In genomic region chr15:77985931-77986480, GRCh38 we compare ENCODE assay signal across 22 cellular contexts.
DNase-seq lines count a peak whose midpoint lies in the region; ATAC-seq and TF ChIP-seq lines count a peak whose summit lies in the region.
"Had no signal": no experiment of that assay in that cellular context is flagged by ENCODE, and none has a peak within 500 bp of the region (broad histone marks: within the 10 kb centered on the region; RNA-seq: fewer than 3 reads in every experiment).

No MANE protein-coding gene starts in this region.

- H3K9ac ChIP-seq in endodermal cell (ENCODE audit: extremely low read depth, low read length, poor library complexity, severe bottlenecking), result no peak overlapping the region
- H3K9ac ChIP-seq: KMS-11 had no signal

- H3K4me1 Mint-ChIP-seq in endodermal cell, result no peaks in the 10 kb centered on the region

- ATAC-seq in HG03378 (IDR thresholded peaks at IDR 0.05; ENCODE audit: unreplicated experiment) (no peak), GM18873 (IDR thresholded peaks at IDR 0.05; ENCODE audit: low FRiP score, unreplicated experiment) (no peak)
- ATAC-seq: GM12878, HCT116 had no signal

- TF ChIP-seq CTCF in endodermal cell (conservative IDR thresholded peaks at IDR 0.05) (no peak), suprapubic skin (IDR thresholded peaks at IDR 0.05) (no peak)

- H3K36me3 ChIP-seq in endodermal cell (ENCODE audit: control insufficient read depth, insufficient read depth, low read length) (no peaks in the 10 kb centered on the region), suprapubic skin (no peaks in the 10 kb centered on the region)

- no peak overlapping the region for H3K27ac Mint-ChIP-seq in endodermal cell
- H3K27ac Mint-ChIP-seq: CD4-positive, alpha-beta T cell; IgD-negative memory B cell had no signal

- no peaks in the 10 kb centered on the region for H3K27me3 ChIP-seq in endodermal cell (ENCODE audit: control insufficient read depth, insufficient read depth, low read length, poor library complexity, severe bottlenecking)
- H3K27me3 ChIP-seq in suprapubic skin, result no peaks in the 10 kb centered on the region

- H3K27ac ChIP-seq in endodermal cell (ENCODE audit: low read depth, low read length) (no peak overlapping the region), suprapubic skin (no peak overlapping the region)
- H3K27ac ChIP-seq: KMS-11 had no signal

- intact Hi-C loops in posterior vena cava (cut with DNase I), result loop anchor here in 1 of 2 donors (1.0 kb wide), 1 partner anchor 100 kb away; no protein-coding TSS in a partner anchor

- TF ChIP-seq EP300 in suprapubic skin (IDR thresholded peaks at IDR 0.05), result no peak

- no peaks in the 10 kb centered on the region for H3K9me3 Mint-ChIP-seq in endodermal cell
- H3K9me3 Mint-ChIP-seq: CD4-positive, alpha-beta T cell; IgD-negative memory B cell had no signal

- H3K4me3 ChIP-seq in endodermal cell (ENCODE audit: low read length), result no peak overlapping the region
- no peak overlapping the region for H3K4me3 ChIP-seq in suprapubic skin
- H3K4me3 ChIP-seq: GM12878 had no signal

- WGBS in endodermal cell (ENCODE audit: insufficient coverage in 1 of 2, insufficient read length in 1 of 2), 2 experiments, result 76 to 83% methylated on average over 3 to 18 of the region's 18 CpGs
- 81% methylated on average over 10 of the region's 18 CpGs for WGBS in suprapubic skin

- H3K27me3 Mint-ChIP-seq in endodermal cell (ENCODE audit: insufficient read depth), result no peaks in the 10 kb centered on the region
- H3K27me3 Mint-ChIP-seq: CD4-positive, alpha-beta T cell had no signal

- H3K9me3 ChIP-seq in endodermal cell (ENCODE audit: control insufficient read depth, low read length), result no peaks in the 10 kb centered on the region
- no peaks in the 10 kb centered on the region for H3K9me3 ChIP-seq in suprapubic skin

- H3K4me1 ChIP-seq in endodermal cell (ENCODE audit: control insufficient read depth, insufficient read depth, low read length), result no peaks in the 10 kb centered on the region
- H3K4me1 ChIP-seq in suprapubic skin, result peaks cover 45% of the 10 kb centered on the region

- H3K4me3 Mint-ChIP-seq in endodermal cell, result no peak overlapping the region
- H3K4me3 Mint-ChIP-seq: CD4-positive, alpha-beta T cell; IgD-negative memory B cell had no signal

- DNase-seq in activated effector memory CD4-positive, alpha-beta T cell treated with anti-CD3 and anti-CD28 coated beads, Interleukin-2, amount 50 U/mL, for 16 hours, result peak; percentile 44
- DNase-seq in activated effector memory CD4-positive, alpha-beta T cell treated with Interleukin-2 at 50 U/mL for 16 hours, result no peak
- DNase-seq in endodermal cell (peak; percentile 42), posterior vena cava (ENCODE audit: low spot score) (peak; percentile 78), suprapubic skin (ENCODE audit: low spot score in 2 of 2) (peak; percentile 60 to 72), DMS 273 (lab: John Stamatoyannopoulos, UW; ENCODE audit: unreplicated experiment) (no peak)
- DNase-seq: CD4-positive, alpha-beta T cell; DMS53; MM.1S; NCI-H1694 treated with DMSO at 0.1 percent for 48 hours; NCI-H2081 treated with DMSO at 0.1 percent for 48 hours; NCI-H2171; NCI-H226; NCI-H510A; RPMI8226; SHP77 had no signal

- H3K36me3 Mint-ChIP-seq in endodermal cell (ENCODE audit: low read depth), result no peaks in the 10 kb centered on the region
- H3K36me3 Mint-ChIP-seq: IgD-negative memory B cell had no signal

- TF ChIP-seq POLR2A in suprapubic skin (IDR thresholded peaks at IDR 0.05), result no peak

Comparison
In these comparisons a context has a peak if more than half of its experiments do, and no peak if none do; other contexts are left out.
1. DNase-seq: peak in activated effector memory CD4-positive, alpha-beta T cell treated with anti-CD3 and anti-CD28 coated beads, Interleukin-2, amount 50 U/mL, for 16 hours (single experiment), endodermal cell (single experiment), posterior vena cava (single experiment) and suprapubic skin (2 of 2); none in activated effector memory CD4-positive, alpha-beta T cell treated with Interleukin-2 at 50 U/mL for 16 hours (single experiment) and DMS 273 (single experiment).